Comparison of ENCODE assay signal across 8 cellular contexts in genomic region chr2:151260492-151261239, GRCh38. TPM values are rescaled to one million over a fixed set of nuclear protein-coding genes. Genes with fewer than 3 reads are reported as not detected.
DNase-seq lines count a peak whose midpoint lies in the region; ATAC-seq and TF ChIP-seq lines count a peak whose summit lies in the region.

No MANE protein-coding gene starts in this region.

- H3K9me3 ChIP-seq in adipocyte (ENCODE audit: control insufficient read depth, low read length), result no peaks in the 10 kb centered on the region

- H3K36me3 ChIP-seq in adipocyte (ENCODE audit: control insufficient read depth, insufficient read depth, low read length, severe bottlenecking) (no peaks in the 10 kb centered on the region), kidney epithelial cell (ENCODE audit: control insufficient read depth, insufficient read depth, low read length) (no peaks in the 10 kb centered on the region)

- H3K27me3 ChIP-seq in HL-60 (ENCODE audit: insufficient read depth, poor library complexity, severe bottlenecking), result no peaks in the 10 kb centered on the region
- H3K27me3 ChIP-seq in adipocyte (replicated peaks; ENCODE audit: control insufficient read depth, insufficient read depth, low read length), result no peaks in the 10 kb centered on the region
- no peaks in the 10 kb centered on the region for H3K27me3 ChIP-seq in kidney epithelial cell (ENCODE audit: control insufficient read depth, insufficient read depth, low read length)

- peaks cover 21% of the 10 kb centered on the region for H3K4me1 ChIP-seq in adipocyte (ENCODE audit: control insufficient read depth, insufficient read depth, low read length)

- H3K27ac ChIP-seq in HL-60 (replicated peaks) (peak overlapping the region; percentile 75), substantia nigra (ENCODE audit: low read depth, low read length, poor library complexity, severe bottlenecking) (peak overlapping the region; percentile 79)

- DNase-seq in DMS114 treated with DMSO at 0.1 percent for 48 hours (lab: John Stamatoyannopoulos, UW; ENCODE audit: unreplicated experiment) (peak; percentile 16), HL-60 (ENCODE audit: low read depth in 1 of 2, low spot score in 1 of 2) (no peak), adipocyte (ENCODE audit: low read depth) (peak; percentile 67), kidney epithelial cell (ENCODE audit: low read depth) (no peak), substantia nigra (lab: John Stamatoyannopoulos, UW) (no peak), NCI-H446 (lab: John Stamatoyannopoulos, UW) (no peak), DMS 273 (lab: John Stamatoyannopoulos, UW; ENCODE audit: unreplicated experiment) (no peak)

- no peak for TF ChIP-seq CTCF in HL-60 (IDR thresholded peaks at IDR 0.05; ENCODE audit: insufficient read depth, low read length)
- no peak for TF ChIP-seq CTCF in kidney epithelial cell (IDR thresholded peaks at IDR 0.05; ENCODE audit: insufficient read depth, low read length, poor library complexity, severe bottlenecking)

- H3K4me3 ChIP-seq in HL-60 (replicated peaks; ENCODE audit: insufficient read depth, low read length) (peak overlapping the region; percentile 63), adipocyte (ENCODE audit: low read length) (peak overlapping the region; percentile 96), kidney epithelial cell (ENCODE audit: low read depth, low read length) (peak overlapping the region; percentile 65)

- H3K9ac ChIP-seq in adipocyte (ENCODE audit: low read length), result peak overlapping the region; percentile 96

- peak; percentile 5 for ATAC-seq in GM21360 (IDR thresholded peaks at IDR 0.05; ENCODE audit: unreplicated experiment)

RNA-seq across cellular contexts. Expression of gene RBM43, which starts 1.0 kb away (rescaled TPM):
- 1.3 and 2.2 TPM in 2 replicates for total RNA-seq in kidney epithelial cell

RNA-seq across cellular contexts. Expression of gene NMI, which starts 28.8 kb away (rescaled TPM):
- total RNA-seq in kidney epithelial cell, result 18.4 and 22.7 TPM in 2 replicates

Comparison
In these comparisons a context has a peak if more than half of its experiments do, and no peak if none do; other contexts are left out.
1. DNase-seq: peak in DMS114 treated with DMSO at 0.1 percent for 48 hours (single experiment) and adipocyte (single experiment); none in HL-60 (0 of 2), kidney epithelial cell (single experiment), substantia nigra (0 of 49), NCI-H446 (0 of 2) and DMS 273 (single experiment).
2. Peak in every context shown above with its lines, with median percentiles within 50 percentile points of each other: H3K4me3 ChIP-seq.